Comparison of ENCODE assay signal across 12 cellular contexts in the genomic region with DNA sequence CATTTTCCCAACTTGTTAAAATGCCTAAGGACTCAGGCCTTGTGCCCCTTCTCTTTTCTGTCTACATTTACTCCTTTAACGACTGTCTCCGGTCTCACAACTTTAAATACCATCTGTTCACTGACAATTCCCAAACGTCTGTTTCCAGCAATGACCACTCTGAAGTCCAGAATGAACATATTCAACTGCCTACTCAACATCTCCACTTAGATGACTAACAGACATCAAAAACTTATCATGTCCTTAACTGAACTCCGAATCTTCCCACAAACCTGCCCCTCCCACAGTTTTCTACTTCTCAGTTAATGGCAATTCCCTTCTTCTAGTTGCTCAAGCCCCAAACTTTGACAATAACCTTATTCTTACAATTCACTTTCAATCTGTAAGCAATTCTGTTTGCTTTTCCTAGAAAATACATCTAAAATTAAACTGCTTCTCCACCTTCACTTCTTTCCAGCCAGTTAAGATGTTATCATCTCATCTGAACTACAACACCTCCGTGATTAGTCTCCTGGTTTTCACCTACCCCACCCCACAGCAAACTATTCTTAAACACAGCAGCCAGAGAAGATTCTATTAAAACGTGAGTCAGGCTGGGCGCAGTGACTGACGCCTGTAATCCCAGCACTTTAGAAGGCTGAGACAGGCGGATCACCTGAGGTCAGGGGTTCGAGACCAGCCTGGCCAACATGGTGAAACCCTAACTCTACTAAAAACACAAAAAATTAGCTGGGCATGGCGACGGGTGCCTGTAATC. TPM values are rescaled to one million over a fixed set of nuclear protein-coding genes. Genes with fewer than 3 reads are reported as not detected.
DNase-seq lines count a peak whose midpoint lies in the region; ATAC-seq and TF ChIP-seq lines count a peak whose summit lies in the region.
"Had no signal": no experiment of that assay in that cellular context is flagged by ENCODE, and none has a peak within 500 bp of the region (broad histone marks: within the 10 kb centered on the region; RNA-seq: fewer than 3 reads in every experiment).

No MANE protein-coding gene starts in this region.

- H3K9me3 Mint-ChIP-seq in activated naive CD4-positive, alpha-beta T cell treated with anti-CD3 and anti-CD28 coated beads, Interleukin-2, amount 50 U/mL, for 24 hours, result no peaks in the 10 kb centered on the region
- H3K9me3 Mint-ChIP-seq in activated naive CD4-positive, alpha-beta T cell treated with anti-CD3 and anti-CD28 coated beads for 36 hours, result no peaks in the 10 kb centered on the region

- peak in 1 of 2 experiments; percentile 48; a peak in 1 of 4 replicates for TF ChIP-seq EP300 in SK-N-SH (IDR thresholded peaks at IDR 0.05; ENCODE audit: borderline replicate concordance in 1 of 2, low read depth in 1 of 2, low read length in 1 of 2)

- CTCF ChIA-PET in activated naive CD4-positive, alpha-beta T cell treated with anti-CD3 and anti-CD28 coated beads for 36 hours (lab: Charles Lee), result no interaction called here
- CTCF ChIA-PET in SK-N-SH (lab: Yijun Ruan, JAX), result interaction anchor here (1.0 to 1.8 kb wide), 2 partner anchors 29 to 63 kb away, joined by 3 to 4 read pairs; no protein-coding TSS in a partner anchor

- H3K79me2 ChIP-seq in SK-N-SH (ENCODE audit: insufficient read depth), result peaks cover 78% of the 10 kb centered on the region

- peak overlapping the region; percentile 55 for H3K9ac ChIP-seq in SK-N-SH

- no peak for TF ChIP-seq RAD21 in SK-N-SH (IDR thresholded peaks at IDR 0.05; ENCODE audit: low read length)

- peaks cover 73% of the 10 kb centered on the region for H3K4me1 Mint-ChIP-seq in activated naive CD4-positive, alpha-beta T cell treated with anti-CD3 and anti-CD28 coated beads, Interleukin-2, amount 50 U/mL, for 24 hours
- peaks cover 48% of the 10 kb centered on the region for H3K4me1 Mint-ChIP-seq in activated naive CD4-positive, alpha-beta T cell treated with anti-CD3 and anti-CD28 coated beads for 36 hours (ENCODE audit: low read depth)

- POLR2A ChIA-PET in SK-N-SH (lab: Yijun Ruan, JAX), result no interaction called here

- peaks cover 6% of the 10 kb centered on the region for H3K36me3 Mint-ChIP-seq in activated naive CD4-positive, alpha-beta T cell treated with anti-CD3 and anti-CD28 coated beads, Interleukin-2, amount 50 U/mL, for 24 hours
- H3K36me3 Mint-ChIP-seq in activated naive CD4-positive, alpha-beta T cell treated with anti-CD3 and anti-CD28 coated beads for 36 hours (ENCODE audit: low read depth), result peaks cover 2% of the 10 kb centered on the region

- intact Hi-C loops in activated naive CD4-positive, alpha-beta T cell treated with anti-CD3 and anti-CD28 coated beads for 36 hours (cut with micrococcal nuclease), result no loop called here

- TF ChIP-seq CTCF in SK-N-SH (IDR thresholded peaks at IDR 0.05), result no peak
- TF ChIP-seq CTCF in foreskin keratinocyte (conservative IDR thresholded peaks at IDR 0.05), result no peak

- H3K27ac Mint-ChIP-seq in activated naive CD4-positive, alpha-beta T cell treated with anti-CD3 and anti-CD28 coated beads, Interleukin-2, amount 50 U/mL, for 24 hours, result no peak overlapping the region
- no peak overlapping the region for H3K27ac Mint-ChIP-seq in activated naive CD4-positive, alpha-beta T cell treated with anti-CD3 and anti-CD28 coated beads for 36 hours

- H2AFZ ChIP-seq in SK-N-SH (ENCODE audit: low read depth), result no peak overlapping the region

- peak overlapping the region; percentile 31 for H3K4me3 Mint-ChIP-seq in activated naive CD4-positive, alpha-beta T cell treated with anti-CD3 and anti-CD28 coated beads, Interleukin-2, amount 50 U/mL, for 24 hours
- H3K4me3 Mint-ChIP-seq in activated naive CD4-positive, alpha-beta T cell treated with anti-CD3 and anti-CD28 coated beads for 36 hours, result no peak overlapping the region

- peaks cover 7 to 11% of the 10 kb centered on the region in 2 experiments; a peak in 3 of 4 replicates for H3K4me1 ChIP-seq in SK-N-SH (ENCODE audit: control insufficient read depth in 1 of 2, insufficient read depth in 2 of 2, low read depth in 1 of 2, low read length in 1 of 2)
- H3K4me1 ChIP-seq in foreskin keratinocyte, result peaks cover 22% of the 10 kb centered on the region

- no peaks in the 10 kb centered on the region for H4K20me1 ChIP-seq in SK-N-SH (ENCODE audit: insufficient read depth)

- peaks cover 11% of the 10 kb centered on the region for H3F3A ChIP-seq in SK-N-SH (replicated peaks; ENCODE audit: insufficient read depth)

- H3K27ac ChIP-seq in SK-N-SH (ENCODE audit: low read depth in 2 of 2, low read length in 1 of 2) (peak overlapping the region; percentile 76 to 98), foreskin keratinocyte (peak overlapping the region; percentile 71)
- H3K27ac ChIP-seq: upper lobe of left lung had no signal

- H3K36me3 ChIP-seq in SK-N-SH (replicated peaks in 1 of 2; ENCODE audit: control insufficient read depth in 1 of 2, insufficient read depth in 2 of 2, low read length in 1 of 2), result peaks cover 4 to 6% of the 10 kb centered on the region in 2 experiments
- H3K36me3 ChIP-seq: upper lobe of left lung had no signal

- peaks cover 1% of the 10 kb centered on the region for H3K27me3 Mint-ChIP-seq in activated naive CD4-positive, alpha-beta T cell treated with anti-CD3 and anti-CD28 coated beads, Interleukin-2, amount 50 U/mL, for 24 hours
- no peaks in the 10 kb centered on the region for H3K27me3 Mint-ChIP-seq in activated naive CD4-positive, alpha-beta T cell treated with anti-CD3 and anti-CD28 coated beads for 36 hours (ENCODE audit: low read depth)

- no peaks in the 10 kb centered on the region for H3K27me3 ChIP-seq in SK-N-SH (ENCODE audit: insufficient read depth)
- H3K27me3 ChIP-seq in foreskin keratinocyte, result no peaks in the 10 kb centered on the region
- H3K27me3 ChIP-seq: upper lobe of left lung had no signal

- 65% methylated on average over 12 of the region's 12 CpGs for WGBS in SK-N-SH (ENCODE audit: low lambda C conversion rate)

- H3K9me2 ChIP-seq in SK-N-SH, result no peaks in the 10 kb centered on the region

- H3K4me3 ChIP-seq in SK-N-SH (ENCODE audit: low read depth in 2 of 2, low read length in 1 of 2), result peak overlapping the region in 1 of 2 experiments; percentile 18; a peak in 2 of 4 replicates
- H3K4me3 ChIP-seq: upper lobe of left lung had no signal

- H3K9me3 ChIP-seq in SK-N-SH, result no peaks in the 10 kb centered on the region
- H3K9me3 ChIP-seq: upper lobe of left lung had no signal

- H3K4me2 ChIP-seq in SK-N-SH, result peak overlapping the region; percentile 88

- ATAC-seq in foreskin keratinocyte, result peak; percentile 43
- ATAC-seq in HG02852 (IDR thresholded peaks at IDR 0.05; ENCODE audit: unreplicated experiment), result no peak
- ATAC-seq in esophagus mucosa, result no peak
- ATAC-seq: left ventricle myocardium superior had no signal

- no peak for DNase-seq in activated naive CD4-positive, alpha-beta T cell treated with anti-CD3 and anti-CD28 coated beads for 36 hours
- DNase-seq in SK-N-SH, result no peak
- peak; percentile 29 to 49 for DNase-seq in foreskin keratinocyte
- DNase-seq in stromal cell of bone marrow (ENCODE audit: low read depth), result peak; percentile 21
- DNase-seq in activated CD8-positive, alpha-beta memory T cell treated with anti-CD3 and anti-CD28 coated beads, Interleukin-2, amount 50 U/mL, for 48 hours, result no peak
- DNase-seq: left ventricle myocardium superior; NCI-H2171; stimulated activated CD4-positive, alpha-beta T cell treated with anti-CD3 and anti-CD28 coated beads, Interleukin-15, amount 100 ng/mL, for 24 hours; upper lobe of left lung had no signal

TF ChIP-seq in SK-N-SH, 30 proteins besides CTCF, POLR2A, EP300 and RAD21 (continues in another document):
- TF ChIP-seq POLR2AphosphoS5 (IDR thresholded peaks at IDR 0.05; ENCODE audit: low read depth, low read length), result no peak
- TF ChIP-seq FOSL2 (IDR thresholded peaks at IDR 0.05; ENCODE audit: borderline replicate concordance, low read depth), result peak; percentile 44; the same call in 1 of the 2 replicates
- TF ChIP-seq, protein P1, sequence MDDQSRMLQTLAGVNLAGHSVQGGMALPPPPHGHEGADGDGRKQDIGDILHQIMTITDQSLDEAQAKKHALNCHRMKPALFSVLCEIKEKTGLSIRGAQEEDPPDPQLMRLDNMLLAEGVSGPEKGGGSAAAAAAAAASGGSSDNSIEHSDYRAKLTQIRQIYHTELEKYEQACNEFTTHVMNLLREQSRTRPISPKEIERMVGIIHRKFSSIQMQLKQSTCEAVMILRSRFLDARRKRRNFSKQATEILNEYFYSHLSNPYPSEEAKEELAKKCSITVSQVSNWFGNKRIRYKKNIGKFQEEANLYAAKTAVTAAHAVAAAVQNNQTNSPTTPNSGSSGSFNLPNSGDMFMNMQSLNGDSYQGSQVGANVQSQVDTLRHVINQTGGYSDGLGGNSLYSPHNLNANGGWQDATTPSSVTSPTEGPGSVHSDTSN (IDR thresholded peaks at IDR 0.05), result peak; percentile 64
- peak; percentile 43 for TF ChIP-seq JUND (IDR thresholded peaks at IDR 0.05)
- TF ChIP-seq TCF12 (IDR thresholded peaks at IDR 0.05), result peak; percentile 69; the same call in 1 of the 2 replicates
- peak; percentile 49; the same call in 1 of the 2 replicates for TF ChIP-seq RXRA (IDR thresholded peaks at IDR 0.05; ENCODE audit: borderline replicate concordance, low read depth)
- TF ChIP-seq MEF2A (IDR thresholded peaks at IDR 0.05; ENCODE audit: borderline replicate concordance, low read depth), result no peak
- TF ChIP-seq, protein P2, sequence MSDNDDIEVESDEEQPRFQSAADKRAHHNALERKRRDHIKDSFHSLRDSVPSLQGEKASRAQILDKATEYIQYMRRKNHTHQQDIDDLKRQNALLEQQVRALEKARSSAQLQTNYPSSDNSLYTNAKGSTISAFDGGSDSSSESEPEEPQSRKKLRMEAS (IDR thresholded peaks at IDR 0.05; ENCODE audit: low read depth), result peak; percentile 40; the same call in 1 of the 2 replicates

RNA-seq across cellular contexts. Expression of a gene that starts 2.9 kb away (rescaled TPM):
- 10 to 100 TPM; 19.0 to 21.4 TPM for total RNA-seq in activated naive CD4-positive, alpha-beta T cell treated with anti-CD3 and anti-CD28 coated beads for 36 hours
- polyA plus RNA-seq in SK-N-SH (2012; rRNA removed), result 45.9 and 60.0 TPM in 2 replicates
- polyA plus RNA-seq in SK-N-SH (2012; cell fraction: cytosol; rRNA removed), result 76.5 and 140 TPM in 2 replicates
- polyA plus RNA-seq in SK-N-SH (2012; cell fraction: nucleus; rRNA removed), result 10.4 and 23.9 TPM in 2 replicates
- total RNA-seq in foreskin keratinocyte, result 23.9 and 26.5 TPM in 2 replicates
- polyA plus RNA-seq in foreskin keratinocyte, result 22.1 and 26.2 TPM in 2 replicates
- 11.2 TPM for total RNA-seq in esophagus mucosa

Comparison
In these comparisons a context has a peak if more than half of its experiments do, and no peak if none do; other contexts are left out.
1. DNase-seq: peak in foreskin keratinocyte (2 of 2) and stromal cell of bone marrow (single experiment); none in activated naive CD4-positive, alpha-beta T cell treated with anti-CD3 and anti-CD28 coated beads for 36 hours (single experiment), SK-N-SH (single experiment) and activated CD8-positive, alpha-beta memory T cell treated with anti-CD3 and anti-CD28 coated beads, Interleukin-2, amount 50 U/mL, for 48 hours (single experiment).